ENCODE assay signal across 20 cellular contexts in genomic region chr2:152537252-152537651, GRCh38.
A peak's percentile ranks its signal among the peaks of the same experiment; 100 is the strongest.
DNase-seq lines count a peak whose midpoint lies in the region; ATAC-seq and TF ChIP-seq lines count a peak whose summit lies in the region.
"Had no signal": no experiment of that assay in that cellular context is flagged by ENCODE, and none has a peak within 500 bp of the region (broad histone marks: within the 10 kb centered on the region; RNA-seq: fewer than 3 reads in every experiment).

No MANE protein-coding gene starts in this region.

- no peak overlapping the region for H3K14ac ChIP-seq in trophoblast cell (ENCODE audit: low read length)

- H3K4me2 ChIP-seq in GM23338, result no peak overlapping the region
- H3K4me2 ChIP-seq in trophoblast cell (ENCODE audit: low read length), result no peak overlapping the region

- no peak overlapping the region for H3K9ac ChIP-seq in trophoblast cell (ENCODE audit: low read length)

- no peaks in the 10 kb centered on the region for H3K36me3 Mint-ChIP-seq in GM23338 (ENCODE audit: low read depth)
- H3K36me3 Mint-ChIP-seq: activated naive CD4-positive, alpha-beta T cell treated with anti-CD3 and anti-CD28 coated beads, Interleukin-2, amount 50 U/mL, for 24 hours had no signal

- peaks cover 9% of the 10 kb centered on the region for H4K20me1 ChIP-seq in GM23338 (replicated peaks; ENCODE audit: insufficient read depth)

- H3K27me3 ChIP-seq in GM23338 (ENCODE audit: insufficient read depth) (no peaks in the 10 kb centered on the region), trophoblast cell (ENCODE audit: insufficient read depth, low read length) (no peaks in the 10 kb centered on the region)
- H3K27me3 ChIP-seq: vagina had no signal

- H3K4me1 ChIP-seq in GM23338 (ENCODE audit: insufficient read depth), result peaks cover 10% of the 10 kb centered on the region; the same call in 1 of the 2 replicates
- H3K4me1 ChIP-seq in trophoblast cell (ENCODE audit: control insufficient read depth in 1 of 2, insufficient read depth in 2 of 2, low read length in 2 of 2), result peaks cover 0 to 2% of the 10 kb centered on the region in 2 experiments

- no peaks in the 10 kb centered on the region for H3K9me2 ChIP-seq in GM23338 (ENCODE audit: insufficient read depth)

- H3K9me3 ChIP-seq in trophoblast cell (ENCODE audit: insufficient read depth, low read depth, low read length), result no peaks in the 10 kb centered on the region
- H3K9me3 ChIP-seq: vagina had no signal

- no peak overlapping the region for H3K4me3 Mint-ChIP-seq in GM23338
- H3K4me3 Mint-ChIP-seq: activated naive CD4-positive, alpha-beta T cell treated with anti-CD3 and anti-CD28 coated beads, Interleukin-2, amount 50 U/mL, for 24 hours; memory B cell; stimulated activated naive B cell treated with anti-CD40 and anti-IgM and Interleukin-4, amounts not matched to agents 10 μg/mL and 1 μg/mL and 100 μg/mL, for 72 hours; T-helper 1 cell treated with Interleukin-12 subunit alpha and Interleukin-12 subunit beta and Interleukin-4 antibody, amounts not matched to agents 30 μg/mL and 1 μg/mL, for 36 hours had no signal

- DNase-seq in GM23338 (ENCODE audit: low spot score), result no peak
- DNase-seq in NOMO-1 treated with dmso at 0.1 percent for 144 hours (lab: John Stamatoyannopoulos, UW; ENCODE audit: unreplicated experiment), result peak; percentile 58
- DNase-seq in fibroblast of pulmonary artery (ENCODE audit: low read depth), result peak; percentile 35
- DNase-seq in trophoblast cell, result peak; percentile 68 to 91
- no peak for DNase-seq in UCSD-AML1 (lab: John Stamatoyannopoulos, UW; ENCODE audit: unreplicated experiment)
- DNase-seq in NCI-H2227 treated with DMSO at 0.1 percent for 48 hours (lab: John Stamatoyannopoulos, UW), result no peak
- no peak for DNase-seq in C1 segment of cervical spinal cord (lab: John Stamatoyannopoulos, UW)
- DNase-seq: activated CD4-positive, alpha-beta T cell treated with anti-CD3 and anti-CD28 coated beads for 4 hours; GOT3; NCI-H1092 treated with DMSO at 0.1 percent for 48 hours; NCI-H345; nucleus accumbens; PC-3; stimulated activated naive B cell treated with anti-CD40 and anti-IgM and Interleukin-4, amounts not matched to agents 10 μg/mL and 1 μg/mL and 100 μg/mL, for 72 hours had no signal

- no peak overlapping the region for H2BK5ac ChIP-seq in trophoblast cell (ENCODE audit: low read depth, low read length, poor library complexity)

- no peaks in the 10 kb centered on the region for H3F3A ChIP-seq in GM23338 (replicated peaks; ENCODE audit: low read depth)

- H2AFZ ChIP-seq in GM23338 (no peak overlapping the region), trophoblast cell (ENCODE audit: insufficient read depth, low read length, poor library complexity) (no peak overlapping the region)

- peaks cover 9% of the 10 kb centered on the region; the same call in 2 of the 3 replicates for H3K4me1 Mint-ChIP-seq in GM23338
- H3K4me1 Mint-ChIP-seq: activated naive CD4-positive, alpha-beta T cell treated with anti-CD3 and anti-CD28 coated beads, Interleukin-2, amount 50 U/mL, for 24 hours; memory B cell; stimulated activated naive B cell treated with anti-CD40 and anti-IgM and Interleukin-4, amounts not matched to agents 10 μg/mL and 1 μg/mL and 100 μg/mL, for 72 hours had no signal

- H3K4me3 ChIP-seq in GM23338 (no peak overlapping the region), fibroblast of pulmonary artery (replicated peaks; ENCODE audit: low read depth, low read length) (no peak overlapping the region), trophoblast cell (ENCODE audit: low read depth, low read length) (no peak overlapping the region)
- H3K4me3 ChIP-seq: vagina had no signal

- no peak overlapping the region for H2BK12ac ChIP-seq in trophoblast cell (ENCODE audit: low read length)

- no peak for ATAC-seq in GM23338
- no peak for ATAC-seq in GM21825 (IDR thresholded peaks at IDR 0.05; ENCODE audit: unreplicated experiment)
- ATAC-seq: PC-3; stimulated activated naive B cell treated with anti-CD40 and anti-IgM and Interleukin-4, amounts not matched to agents 10 μg/mL and 1 μg/mL and 100 μg/mL, for 72 hours had no signal

- 0 out of 2 replicates have a peak overlapping the region, but pooled peaks have one; percentile 1 for H3K27ac Mint-ChIP-seq in GM23338
- H3K27ac Mint-ChIP-seq: activated naive CD4-positive, alpha-beta T cell treated with anti-CD3 and anti-CD28 coated beads, Interleukin-2, amount 50 U/mL, for 24 hours; memory B cell; stimulated activated naive B cell treated with anti-CD40 and anti-IgM and Interleukin-4, amounts not matched to agents 10 μg/mL and 1 μg/mL and 100 μg/mL, for 72 hours; T-helper 1 cell treated with Interleukin-12 subunit alpha and Interleukin-12 subunit beta and Interleukin-4 antibody, amounts not matched to agents 30 μg/mL and 1 μg/mL, for 36 hours had no signal

- no peak overlapping the region for H2BK120ac ChIP-seq in trophoblast cell (ENCODE audit: insufficient read depth, low read length, poor library complexity)

- TF ChIP-seq CTCF in GM23338 (conservative IDR thresholded peaks at IDR 0.05; ENCODE audit: low read depth in 2 of 2), result no peak
- no peak for TF ChIP-seq CTCF in fibroblast of pulmonary artery (IDR thresholded peaks at IDR 0.05; ENCODE audit: low read length, missing control alignments)

- H3K18ac ChIP-seq in trophoblast cell (ENCODE audit: low read length), result no peak overlapping the region

- no CpG with 5 or more reads among the region's 7 CpGs for WGBS in trophoblast cell (ENCODE audit: extremely low coverage, insufficient coverage, insufficient read length)

- H3K36me3 ChIP-seq in GM23338 (ENCODE audit: insufficient read depth), result no peaks in the 10 kb centered on the region
- H3K36me3 ChIP-seq in trophoblast cell (ENCODE audit: control insufficient read depth in 1 of 2, insufficient read depth in 2 of 2, low read length in 2 of 2), result no peaks in the 10 kb centered on the region
- H3K36me3 ChIP-seq: vagina had no signal

- no peak overlapping the region for H4K8ac ChIP-seq in trophoblast cell (ENCODE audit: low read depth, low read length)

- no peak overlapping the region for H3K27ac ChIP-seq in GM23338 (ENCODE audit: low read depth)
- H3K27ac ChIP-seq in trophoblast cell (ENCODE audit: low read depth, low read length), result no peak overlapping the region
- H3K27ac ChIP-seq: vagina had no signal

- H3K23ac ChIP-seq in trophoblast cell (ENCODE audit: low read length), result no peak overlapping the region

- no peak overlapping the region for H2AK5ac ChIP-seq in trophoblast cell (ENCODE audit: low read length)

- no peak overlapping the region for H4K12ac ChIP-seq in trophoblast cell (ENCODE audit: low read depth, low read length)

- H3K4ac ChIP-seq in trophoblast cell (ENCODE audit: low read depth, low read length), result no peak overlapping the region

- H3K27me3 Mint-ChIP-seq in GM23338 (ENCODE audit: insufficient read depth, low read depth, poor library complexity), result peaks cover 1% of the 10 kb centered on the region
- H3K27me3 Mint-ChIP-seq: brain had no signal

- no peaks in the 10 kb centered on the region for H3K79me1 ChIP-seq in trophoblast cell (ENCODE audit: low read length)

- H3K79me2 ChIP-seq in GM23338 (replicated peaks; ENCODE audit: insufficient read depth) (peaks cover 44% of the 10 kb centered on the region), trophoblast cell (ENCODE audit: control insufficient read depth, insufficient read depth, low read length, poor library complexity) (no peaks in the 10 kb centered on the region)

- H3K9me3 Mint-ChIP-seq in GM23338, result no peaks in the 10 kb centered on the region
- H3K9me3 Mint-ChIP-seq: activated naive CD4-positive, alpha-beta T cell treated with anti-CD3 and anti-CD28 coated beads, Interleukin-2, amount 50 U/mL, for 24 hours; brain; memory B cell; stimulated activated naive B cell treated with anti-CD40 and anti-IgM and Interleukin-4, amounts not matched to agents 10 μg/mL and 1 μg/mL and 100 μg/mL, for 72 hours; T-helper 1 cell treated with Interleukin-12 subunit alpha and Interleukin-12 subunit beta and Interleukin-4 antibody, amounts not matched to agents 30 μg/mL and 1 μg/mL, for 36 hours had no signal

- H4K91ac ChIP-seq in trophoblast cell (ENCODE audit: low read depth, low read length), result no peak overlapping the region

TF ChIP-seq in GM23338, 12 proteins besides CTCF, POLR2A, EP300 and RAD21:
- TF ChIP-seq EZH2phosphoT487 (IDR thresholded peaks at IDR 0.05; ENCODE audit: unreplicated experiment), result no peak
- TF ChIP-seq CREB1 (CRISPR knock-in tag; IDR thresholded peaks at IDR 0.05; ENCODE audit: low read depth), result no peak
- TF ChIP-seq STAT1 (IDR thresholded peaks at IDR 0.05; ENCODE audit: unreplicated experiment), result no peak

Comparison
In these comparisons a context has a peak if more than half of its experiments do, and no peak if none do; other contexts are left out.
1. DNase-seq: peak in NOMO-1 treated with dmso at 0.1 percent for 144 hours (single experiment), fibroblast of pulmonary artery (single experiment) and trophoblast cell (2 of 2); none in GM23338 (single experiment), UCSD-AML1 (single experiment), NCI-H2227 treated with DMSO at 0.1 percent for 48 hours (single experiment) and C1 segment of cervical spinal cord (0 of 14).